In genomic region chr5:61589961-61590360, GRCh38 we compare ENCODE assay signal across 8 cellular contexts.
"Had no signal": no experiment of that assay in that cellular context is flagged by ENCODE, and none has a peak within 500 bp of the region (broad histone marks: within the 10 kb centered on the region; RNA-seq: fewer than 3 reads in every experiment).

No MANE protein-coding gene starts in this region.

- DNase-seq: GDM1, GF-D8 had no signal

- H3K4me3 ChIP-seq: GM12878 had no signal

- ATAC-seq: GM12878 had no signal

- FAIRE-seq: G401.6, GM12878, GM12891, GM12892, GM18507, GM19239 had no signal
